In the genomic region with DNA sequence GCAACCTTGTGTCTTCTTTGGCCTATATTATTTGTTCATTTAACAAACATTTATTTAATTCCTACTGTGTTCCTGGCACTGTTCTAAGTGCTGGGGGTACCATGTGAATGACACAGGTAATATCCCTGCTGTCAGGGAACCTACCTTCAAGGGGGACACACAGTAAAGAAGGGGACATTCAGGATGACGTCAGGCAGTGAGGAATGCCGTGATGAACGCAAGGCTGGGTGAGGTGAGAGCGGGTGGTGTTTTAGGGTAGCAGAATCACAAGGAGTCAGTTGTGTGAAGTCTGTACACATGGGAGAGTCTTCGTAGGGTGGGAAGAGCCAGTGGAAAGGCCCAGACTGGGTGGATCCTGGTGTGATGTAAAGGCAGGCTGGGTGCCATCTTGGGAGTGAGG, we compare ENCODE assay signal across 27 cellular contexts. TPM values are rescaled to one million over a fixed set of nuclear protein-coding genes. Genes with fewer than 3 reads are reported as not detected.
"Had no signal": no experiment of that assay in that cellular context is flagged by ENCODE, and none has a peak within 500 bp of the region (broad histone marks: within the 10 kb centered on the region; RNA-seq: fewer than 3 reads in every experiment).

No MANE protein-coding gene starts in this region.

- H3K27ac Mint-ChIP-seq: activated CD4-positive, alpha-beta T cell treated with anti-CD3 and anti-CD28 coated beads for 36 hours; activated CD8-positive, alpha-beta memory T cell treated with anti-CD3 and anti-CD28 coated beads, Interleukin-2, amount 10 ng/mL, durations not matched to agents 7 days and 5 days; activated CD8-positive, alpha-beta T cell treated with anti-CD3 and anti-CD28 coated beads, Interleukin-2, amount 10 ng/mL, durations not matched to agents 7 days and 5 days; activated naive CD4-positive, alpha-beta T cell treated with anti-CD3 and anti-CD28 coated beads, Interleukin-2, amount 50 U/mL, for 72 hours; activated T-helper 2 cell treated with anti-CD3 and anti-CD28 coated beads, Interferon-gamma antibody, Interleukin-2, Interleukin-4, amounts not matched to agents 10 μg/mL and 5 μg/mL and 100 μg/mL, durations not matched to agents 14 hours and 24 hours and 36 hours; dendritic cell treated with granulocyte-macrophage colony-stimulating factor and Interleukin-4, amounts not matched to agents 40 ng/mL and 50 ng/mL, for 4 days; T-helper 2 cell treated with Interferon-gamma antibody and Interleukin-4, amounts not matched to agents 5 μg/mL and 100 μg/mL, for 36 hours had no signal

- H3K27ac ChIP-seq: cardiac muscle cell, epithelial cell of prostate, hepatocyte, testis had no signal

- H3K27me3 ChIP-seq: gastroesophageal sphincter, testis, transverse colon, uterus had no signal

- H3K36me3 Mint-ChIP-seq: activated CD8-positive, alpha-beta memory T cell treated with anti-CD3 and anti-CD28 coated beads, Interleukin-2, amount 10 ng/mL, durations not matched to agents 7 days and 5 days; activated naive CD4-positive, alpha-beta T cell treated with anti-CD3 and anti-CD28 coated beads, Interleukin-2, amount 50 U/mL, for 72 hours; naive thymus-derived CD8-positive, alpha-beta T cell had no signal

- H3K9me3 Mint-ChIP-seq: activated naive CD4-positive, alpha-beta T cell treated with anti-CD3 and anti-CD28 coated beads, Interleukin-2, amount 50 U/mL, for 72 hours; activated T-helper 2 cell treated with anti-CD3 and anti-CD28 coated beads, Interferon-gamma antibody, Interleukin-2, Interleukin-4, amounts not matched to agents 10 μg/mL and 5 μg/mL and 100 μg/mL, durations not matched to agents 14 hours and 24 hours and 36 hours; dendritic cell treated with granulocyte-macrophage colony-stimulating factor and Interleukin-4, amounts not matched to agents 40 ng/mL and 50 ng/mL, for 4 days; naive thymus-derived CD8-positive, alpha-beta T cell; neural crest cell; T-helper 2 cell treated with Interferon-gamma antibody and Interleukin-4, amounts not matched to agents 5 μg/mL and 100 μg/mL, for 36 hours had no signal

- H3K4me3 ChIP-seq: cardiac muscle cell, gastroesophageal sphincter, hepatocyte, spleen, testis, transverse colon, uterus had no signal

- H3K36me3 ChIP-seq: cardiac muscle cell, gastroesophageal sphincter, spleen, transverse colon, uterus had no signal

- H3K4me2 ChIP-seq: hepatocyte had no signal

- DNase-seq: activated CD4-positive, alpha-beta T cell treated with anti-CD3 and anti-CD28 coated beads for 36 hours; activated CD4-positive, CD25-positive, alpha-beta regulatory T cell; activated CD8-positive, alpha-beta memory T cell treated with anti-CD3 and anti-CD28 coated beads, Interleukin-2, amount 10 ng/mL, durations not matched to agents 7 days and 5 days; activated CD8-positive, alpha-beta T cell treated with anti-CD3 and anti-CD28 coated beads, Interleukin-2, amount 10 ng/mL, durations not matched to agents 7 days and 5 days; activated T-cell treated with anti-CD3 and anti-CD28 coated beads, Interleukin-2, amount 50 U/mL, for 48 hours; effector CD4-positive, alpha-beta T cell; islet precursor cell; left cardiac atrium; mesenchymal stem cell; naive thymus-derived CD8-positive, alpha-beta T cell; right cardiac atrium; spleen; stimulated activated naive CD4-positive, alpha-beta T cell treated with Interleukin-2 at 50 U/mL for 16 hours; T-helper 1 cell; testis; transverse colon; uterus had no signal

- H3K9me3 ChIP-seq: gastroesophageal sphincter, spleen, testis, transverse colon, uterus had no signal

- H3K4me3 Mint-ChIP-seq: activated CD4-positive, alpha-beta T cell treated with anti-CD3 and anti-CD28 coated beads for 36 hours; activated CD8-positive, alpha-beta memory T cell treated with anti-CD3 and anti-CD28 coated beads, Interleukin-2, amount 10 ng/mL, durations not matched to agents 7 days and 5 days; activated CD8-positive, alpha-beta T cell treated with anti-CD3 and anti-CD28 coated beads, Interleukin-2, amount 10 ng/mL, durations not matched to agents 7 days and 5 days; dendritic cell treated with granulocyte-macrophage colony-stimulating factor and Interleukin-4, amounts not matched to agents 40 ng/mL and 50 ng/mL, for 4 days; naive thymus-derived CD8-positive, alpha-beta T cell; T-helper 2 cell treated with Interferon-gamma antibody and Interleukin-4, amounts not matched to agents 5 μg/mL and 100 μg/mL, for 36 hours had no signal

- H3K79me2 ChIP-seq: hepatocyte had no signal

- H3K4me1 Mint-ChIP-seq: activated CD4-positive, alpha-beta T cell treated with anti-CD3 and anti-CD28 coated beads for 36 hours; activated CD8-positive, alpha-beta memory T cell treated with anti-CD3 and anti-CD28 coated beads, Interleukin-2, amount 10 ng/mL, durations not matched to agents 7 days and 5 days had no signal

- ATAC-seq: activated CD4-positive, alpha-beta T cell treated with anti-CD3 and anti-CD28 coated beads for 36 hours; activated CD8-positive, alpha-beta memory T cell treated with anti-CD3 and anti-CD28 coated beads, Interleukin-2, amount 10 ng/mL, durations not matched to agents 7 days and 5 days; activated CD8-positive, alpha-beta T cell treated with anti-CD3 and anti-CD28 coated beads, Interleukin-2, amount 10 ng/mL, durations not matched to agents 7 days and 5 days; activated naive CD4-positive, alpha-beta T cell treated with anti-CD3 and anti-CD28 coated beads, Interleukin-2, amount 50 U/mL, for 72 hours; gastroesophageal sphincter; left cardiac atrium; naive thymus-derived CD8-positive, alpha-beta T cell; right cardiac atrium had no signal

- FAIRE-seq: endometrium had no signal

- H2AFZ ChIP-seq: hepatocyte had no signal

- H3K4me1 ChIP-seq: uterus had no signal

RNA-seq across cellular contexts. Expression of gene FAM107A, which starts 1.7 kb away (rescaled TPM):
- total RNA-seq: activated CD4-positive, alpha-beta T cell treated with anti-CD3 and anti-CD28 coated beads for 36 hours; activated CD8-positive, alpha-beta memory T cell treated with anti-CD3 and anti-CD28 coated beads, Interleukin-2, amount 10 ng/mL, durations not matched to agents 7 days and 5 days; activated CD8-positive, alpha-beta T cell treated with anti-CD3 and anti-CD28 coated beads, Interleukin-2, amount 10 ng/mL, durations not matched to agents 7 days and 5 days; activated naive CD4-positive, alpha-beta T cell treated with anti-CD3 and anti-CD28 coated beads, Interleukin-2, amount 50 U/mL, for 72 hours; activated T-helper 2 cell treated with anti-CD3 and anti-CD28 coated beads, Interferon-gamma antibody, Interleukin-2, Interleukin-4, amounts not matched to agents 10 μg/mL and 5 μg/mL and 100 μg/mL, durations not matched to agents 14 hours and 24 hours and 36 hours; cardiac muscle cell; naive thymus-derived CD8-positive, alpha-beta T cell had no signal

RNA-seq across cellular contexts. Expression of gene ACOX2, which starts 41.9 kb away (rescaled TPM):
- total RNA-seq: activated CD4-positive, alpha-beta T cell treated with anti-CD3 and anti-CD28 coated beads for 36 hours; activated CD8-positive, alpha-beta memory T cell treated with anti-CD3 and anti-CD28 coated beads, Interleukin-2, amount 10 ng/mL, durations not matched to agents 7 days and 5 days; activated CD8-positive, alpha-beta T cell treated with anti-CD3 and anti-CD28 coated beads, Interleukin-2, amount 10 ng/mL, durations not matched to agents 7 days and 5 days; activated naive CD4-positive, alpha-beta T cell treated with anti-CD3 and anti-CD28 coated beads, Interleukin-2, amount 50 U/mL, for 72 hours; activated T-helper 2 cell treated with anti-CD3 and anti-CD28 coated beads, Interferon-gamma antibody, Interleukin-2, Interleukin-4, amounts not matched to agents 10 μg/mL and 5 μg/mL and 100 μg/mL, durations not matched to agents 14 hours and 24 hours and 36 hours; naive thymus-derived CD8-positive, alpha-beta T cell had no signal
